Comparison of ENCODE assay signal across 1 cellular context in genomic region chr9:116700882-116701836, GRCh38.
TF ChIP-seq lines count a peak whose summit lies in the region.

No MANE protein-coding gene starts in this region.

TF ChIP-seq in GM12878, 131 proteins besides CTCF, POLR2A, EP300 and RAD21:
- TF ChIP-seq ESRRA (IDR thresholded peaks at IDR 0.05; ENCODE audit: low read length): no peak
- TF ChIP-seq PAX5 (IDR thresholded peaks at IDR 0.05; ENCODE audit: borderline replicate concordance, low read depth, low read length): no peak
- peak; percentile 67 for TF ChIP-seq JUNB (IDR thresholded peaks at IDR 0.05)
- TF ChIP-seq USF1 (IDR thresholded peaks at IDR 0.05; ENCODE audit: borderline replicate concordance, extremely low read length, insufficient read depth, low read depth, low read length): no peak
- peak; percentile 39; the same call in 1 of the 2 replicates for TF ChIP-seq NFIC (IDR thresholded peaks at IDR 0.05; ENCODE audit: low read depth, low read length)
- TF ChIP-seq RUNX3 (IDR thresholded peaks at IDR 0.05; ENCODE audit: low read length): peak; percentile 25; the same call in 1 of the 2 replicates
- TF ChIP-seq CEBPB (IDR thresholded peaks at IDR 0.05; ENCODE audit: borderline replicate concordance in 1 of 2, low read depth in 2 of 2, low read length in 2 of 2): no peak
- peak; percentile 86 for TF ChIP-seq TCF7 (IDR thresholded peaks at IDR 0.05; ENCODE audit: borderline replicate concordance)
- no peak for TF ChIP-seq CBX3 (IDR thresholded peaks at IDR 0.05; ENCODE audit: borderline replicate concordance, low read depth)
- no peak for TF ChIP-seq MTA3 (IDR thresholded peaks at IDR 0.05; ENCODE audit: borderline replicate concordance, low read length)
- TF ChIP-seq POLR2AphosphoS2 (IDR thresholded peaks at IDR 0.05; ENCODE audit: low read depth, low read length): no peak
- no peak for TF ChIP-seq YY1 (IDR thresholded peaks at IDR 0.05; ENCODE audit: low read depth, low read length)
- no peak for TF ChIP-seq ZBTB40 (IDR thresholded peaks at IDR 0.05; ENCODE audit: borderline replicate concordance)
- TF ChIP-seq IKZF1 (conservative IDR thresholded peaks at IDR 0.05): no peak
TF ChIP-seq in GM12878: peak in this region for 4.
